In genomic region chr12:23722655-23723054, GRCh38 we compare ENCODE assay signal across 20 cellular contexts.
DNase-seq lines count a peak whose midpoint lies in the region; ATAC-seq, FAIRE-seq and TF ChIP-seq lines count a peak whose summit lies in the region.
"Had no signal": no experiment of that assay in that cellular context is flagged by ENCODE, and none has a peak within 500 bp of the region (broad histone marks: within the 10 kb centered on the region; RNA-seq: fewer than 3 reads in every experiment).

No MANE protein-coding gene starts in this region.

- no peak overlapping the region for H3K14ac ChIP-seq in H1 (ENCODE audit: insufficient read length)

- TF ChIP-seq RAD21 in H1 (IDR thresholded peaks at IDR 0.05 in 1 of 2, conservative IDR thresholded peaks at IDR 0.05 in 1 of 2; ENCODE audit: low read depth in 2 of 2, low read length in 2 of 2): no peak

- TF ChIP-seq EP300 in H1 (IDR thresholded peaks at IDR 0.05; ENCODE audit: borderline replicate concordance in 1 of 2, low read depth in 2 of 2, low read length in 2 of 2): no peak

- DNase-seq in NCI-H345 (lab: John Stamatoyannopoulos, UW) (peak; percentile 25), NCI-H345 treated with DMSO at 0.1 percent for 48 hours (lab: John Stamatoyannopoulos, UW; ENCODE audit: unreplicated experiment) (no peak), NCI-H2227 (lab: John Stamatoyannopoulos, UW; ENCODE audit: unreplicated experiment) (peak; percentile 62), H1 (ENCODE audit: low read depth in 1 of 2, low spot score in 2 of 2) (no peak), immature natural killer cell (no peak), SW480 (ENCODE audit: low spot score) (no peak)
- DNase-seq: BE2C; CD4-positive, CD25-positive, alpha-beta regulatory T cell; DMS153; NCI-H1436; NCI-H2107; NCI-H446 treated with DMSO at 0.1 percent for 48 hours; NCI-H774; SHP77 had no signal

- H3K23ac ChIP-seq in H1 (ENCODE audit: insufficient read length): no peak overlapping the region

- H3K4me1 Mint-ChIP-seq in immature natural killer cell: no peaks in the 10 kb centered on the region
- H3K4me1 Mint-ChIP-seq: CD4-positive, CD25-positive, alpha-beta regulatory T cell; GM23338 had no signal

- TF ChIP-seq CTCF in H1 (IDR thresholded peaks at IDR 0.05; ENCODE audit: control extremely low read depth in 1 of 3, insufficient read depth in 1 of 3, low read depth in 1 of 3, low read length in 3 of 3): no peak

- H3K4me2 ChIP-seq in H1 (ENCODE audit: insufficient read depth in 1 of 2, low read depth in 2 of 2, low read length in 2 of 2): no peak overlapping the region
- H3K4me2 ChIP-seq: GM23338, KMS-11 had no signal

- FAIRE-seq in H1 (lab: Jason Lieb, UNC): peak; percentile 50
- FAIRE-seq: GM12878, HepG2 had no signal

- no peak overlapping the region for H3K18ac ChIP-seq in H1 (ENCODE audit: extremely low read depth, low read length)

- H2BK120ac ChIP-seq in H1 (replicated peaks; ENCODE audit: low read depth, low read length): no peak overlapping the region

- H3K79me2 ChIP-seq in H1 (ENCODE audit: control insufficient read depth in 1 of 2, insufficient read depth in 2 of 2, low read length in 2 of 2): no peaks in the 10 kb centered on the region

- CTCF ChIA-PET in H1 (lab: Charles Lee; ENCODE audit: partially characterized antibody): no interaction called here

- no peak overlapping the region for H2BK15ac ChIP-seq in H1 (ENCODE audit: low read length)

- H2BK5ac ChIP-seq in H1 (ENCODE audit: low read depth, low read length): no peak overlapping the region

- peaks cover 0 to 20% (median 14%) of the 10 kb centered on the region in 6 donors for H3K9me3 Mint-ChIP-seq in immature natural killer cell
- H3K9me3 Mint-ChIP-seq: GM23338 had no signal

- no peak overlapping the region for H3K27ac Mint-ChIP-seq in immature natural killer cell
- H3K27ac Mint-ChIP-seq: CD4-positive, CD25-positive, alpha-beta regulatory T cell; GM23338 had no signal

- H3K36me3 ChIP-seq in H1 (ENCODE audit: control insufficient read depth in 2 of 4, insufficient read depth in 4 of 4, low read length in 3 of 4): no peaks in the 10 kb centered on the region
- H3K36me3 ChIP-seq: BE2C had no signal

- H4K20me1 ChIP-seq in H1 (replicated peaks in 1 of 2; ENCODE audit: control insufficient read depth in 1 of 2, insufficient read depth in 2 of 2, low read length in 2 of 2): no peaks in the 10 kb centered on the region

- 76 to 100% methylated on average over 1 to 7 of the region's 7 CpGs for WGBS in H1 (ENCODE audit: extremely low coverage in 1 of 2, insufficient coverage in 1 of 2, insufficient read length in 1 of 2, insufficient replicate concordance in 2 of 2, low coverage in 1 of 2, low lambda C conversion rate in 2 of 2, missing lambda C conversion rate in 1 of 2), 2 experiments

- H2BK20ac ChIP-seq in H1 (ENCODE audit: low read length): no peak overlapping the region

- H3K27ac ChIP-seq in H1 (ENCODE audit: low read depth, low read length): no peak overlapping the region
- H3K27ac ChIP-seq: KMS-11, SK-N-MC had no signal

- no peak overlapping the region for H3K4me3 Mint-ChIP-seq in immature natural killer cell
- H3K4me3 Mint-ChIP-seq: CD4-positive, CD25-positive, alpha-beta regulatory T cell; GM23338 had no signal

- H3K23me2 ChIP-seq in H1 (ENCODE audit: low read depth, low read length): no peaks in the 10 kb centered on the region

- no peak overlapping the region for H4K5ac ChIP-seq in H1 (ENCODE audit: insufficient read length, low read depth, low read length)

- H3K36me3 Mint-ChIP-seq in immature natural killer cell: no peaks in the 10 kb centered on the region
- H3K36me3 Mint-ChIP-seq: CD4-positive, CD25-positive, alpha-beta regulatory T cell had no signal

- no peak for TF ChIP-seq POLR2A in H1 (IDR thresholded peaks at IDR 0.05; ENCODE audit: control extremely low read depth in 1 of 2, low read depth in 2 of 2, low read length in 2 of 2)

- no peak overlapping the region for H2AFZ ChIP-seq in H1 (ENCODE audit: low read length)
- H2AFZ ChIP-seq: GM23338 had no signal

- H3K4me1 ChIP-seq in H1 (replicated peaks in 1 of 4; ENCODE audit: control insufficient read depth in 3 of 4, insufficient read depth in 4 of 4, low read length in 3 of 4): peaks cover 0 to 3% (median 0%) of the 10 kb centered on the region in 4 experiments; a peak in 1 of 7 replicates
- H3K4me1 ChIP-seq: BE2C had no signal

- H3K56ac ChIP-seq in H1 (replicated peaks; ENCODE audit: insufficient read length, low read depth, low read length): no peak overlapping the region

- POLR2A ChIA-PET in H1 (lab: Charles Lee; ENCODE audit: partially characterized antibody): no interaction called here

- no peak overlapping the region for H3K9ac ChIP-seq in H1 (replicated peaks in 1 of 4; ENCODE audit: extremely low read depth in 1 of 4, low read depth in 3 of 4, low read length in 3 of 4)
- H3K9ac ChIP-seq: KMS-11 had no signal

- no peak overlapping the region for H4K8ac ChIP-seq in H1 (ENCODE audit: extremely low read depth, insufficient read depth, low read length)

- no peaks in the 10 kb centered on the region for H3K27me3 ChIP-seq in H1 (replicated peaks in 1 of 4; ENCODE audit: control insufficient read depth in 3 of 4, extremely low read depth in 1 of 4, insufficient read depth in 3 of 4, low read length in 3 of 4)
- H3K27me3 ChIP-seq: BE2C had no signal

- peaks cover 0 to 2% (median 0%) of the 10 kb centered on the region in 3 donors for H3K27me3 Mint-ChIP-seq in immature natural killer cell (ENCODE audit: low read depth in 3 of 3)
- H3K27me3 Mint-ChIP-seq: CD4-positive, CD25-positive, alpha-beta regulatory T cell had no signal

- no peaks in the 10 kb centered on the region for H3K9me3 ChIP-seq in H1 (ENCODE audit: insufficient read depth in 2 of 2, low read depth in 1 of 2, low read length in 1 of 2)
- H3K9me3 ChIP-seq: BE2C had no signal

- no peaks in the 10 kb centered on the region for H3K79me1 ChIP-seq in H1 (ENCODE audit: low read depth, low read length)

- H2BK12ac ChIP-seq in H1 (ENCODE audit: low read depth, low read length): no peak overlapping the region

- no peak overlapping the region for H2AK5ac ChIP-seq in H1 (ENCODE audit: low read depth, low read length)

- ATAC-seq in HG03045 (IDR thresholded peaks at IDR 0.05; ENCODE audit: unreplicated experiment): no peak
- ATAC-seq: GM12878, GM23338, HepG2 had no signal

- no peak overlapping the region for H4K91ac ChIP-seq in H1 (replicated peaks; ENCODE audit: insufficient read length, low read length)

- H3K4me3 ChIP-seq in H1 (ENCODE audit: extremely low read depth in 1 of 4, insufficient read depth in 2 of 4, low read depth in 3 of 4, low read length in 4 of 4): no peak overlapping the region
- H3K4me3 ChIP-seq: GM12878, GM23338, SK-N-MC had no signal

- H3K4ac ChIP-seq in H1 (replicated peaks; ENCODE audit: insufficient read length, low read depth, low read length): no peak overlapping the region

TF ChIP-seq in H1, 55 proteins besides CTCF, POLR2A, EP300 and RAD21:
- TF ChIP-seq RNF2 (IDR thresholded peaks at IDR 0.05; ENCODE audit: borderline replicate concordance, low read depth, low read length, missing control alignments, poor library complexity, severe bottlenecking): no peak

Comparison
In these comparisons a context has a peak if more than half of its experiments do, and no peak if none do; other contexts are left out.
1. DNase-seq: peak in NCI-H345 (single experiment) and NCI-H2227 (single experiment); none in NCI-H345 treated with DMSO at 0.1 percent for 48 hours (single experiment), H1 (0 of 2), immature natural killer cell (0 of 3) and SW480 (single experiment).